8 cellular contexts compared by ENCODE assay signal in the genomic region with DNA sequence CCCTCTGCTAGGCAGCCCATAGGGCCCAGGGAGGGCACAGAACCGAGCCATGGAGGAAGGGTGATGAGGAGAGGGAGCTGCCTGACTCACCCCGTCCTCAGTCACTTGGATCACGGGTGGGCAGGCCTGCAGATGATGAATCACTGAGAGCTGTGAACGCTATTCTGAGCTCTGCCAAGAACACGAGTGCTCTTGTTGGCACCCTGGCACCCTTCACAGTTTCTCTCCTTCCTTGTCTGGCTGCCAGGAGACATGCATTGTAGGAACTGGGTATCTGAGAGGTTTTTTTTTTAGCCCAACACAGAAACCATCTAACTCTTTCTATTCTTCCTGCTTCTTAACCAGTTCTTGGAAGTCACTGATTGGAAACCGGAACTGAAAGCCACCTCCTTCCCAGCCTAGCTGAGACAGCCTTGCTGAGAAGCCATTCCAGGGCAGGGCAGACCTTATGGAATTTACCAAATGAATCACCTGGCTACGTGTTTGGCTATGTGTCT.
A peak's percentile ranks its signal among the peaks of the same experiment; 100 is the strongest.
DNase-seq lines count a peak whose midpoint lies in the region; ATAC-seq and TF ChIP-seq lines count a peak whose summit lies in the region.

No MANE protein-coding gene starts in this region.

- TF ChIP-seq CTCF in heart right ventricle (IDR thresholded peaks at IDR 0.05): no peak
- TF ChIP-seq CTCF in gastrocnemius medialis (IDR thresholded peaks at IDR 0.05 in 4 of 5, conservative IDR thresholded peaks at IDR 0.05 in 1 of 5): no peak

- H3K27ac ChIP-seq in heart right ventricle (peak overlapping the region in 5 of 10 donors; percentile 25 to 74 (median 36)), gastrocnemius medialis (peak overlapping the region in 3 of 4 donors; percentile 14 to 53 (median 37))

- peak overlapping the region; percentile 73 for H3K4me3 Mint-ChIP-seq in activated T-helper 17 cell treated with anti-CD3 and anti-CD28 coated beads, Interleukin-2, amount 50 U/mL, for 72 hours

- peaks cover 13% of the 10 kb centered on the region for H3K27me3 Mint-ChIP-seq in activated T-helper 17 cell treated with anti-CD3 and anti-CD28 coated beads, Interleukin-2, amount 50 U/mL, for 72 hours

- peak; percentile 91 for ATAC-seq in activated T-helper 17 cell treated with anti-CD3 and anti-CD28 coated beads, Interleukin-2, amount 50 U/mL, for 72 hours (replicated peaks)
- ATAC-seq in heart right ventricle (peak; percentile 79 to 99 (median 86)), gastrocnemius medialis (peak; percentile 88 to 98), HG02623 (IDR thresholded peaks at IDR 0.05; ENCODE audit: unreplicated experiment) (no peak), HG03565 (IDR thresholded peaks at IDR 0.05; ENCODE audit: unreplicated experiment) (no peak)

- H3K36me3 Mint-ChIP-seq in activated T-helper 17 cell treated with anti-CD3 and anti-CD28 coated beads, Interleukin-2, amount 50 U/mL, for 72 hours (ENCODE audit: low read depth): no peaks in the 10 kb centered on the region

- intact Hi-C loops in heart right ventricle (cut with DNase I): loop anchor here in 2 of 10 donors (5.0 to 10.0 kb wide), 2 partner anchors 131 to 139 kb away; a partner anchor contains a TSS
- intact Hi-C loops in gastrocnemius medialis (cut with DNase I; ENCODE audit: low total_unique reads): no loop called here

- in situ Hi-C loops in gastrocnemius medialis (cut with MboI; ENCODE audit: low sequenced_read_pairs in 4 of 4): no loop called here

- no peak for TF ChIP-seq POLR2A in gastrocnemius medialis (IDR thresholded peaks at IDR 0.05)

- WGBS in heart right ventricle, 2 donors: 28 to 34% methylated on average over 7 of the region's 7 CpGs

- H3K4me3 ChIP-seq in heart right ventricle (peak overlapping the region in 7 of 10 donors; percentile 19 to 34 (median 30)), gastrocnemius medialis (no peak overlapping the region)

- DNase-seq in stimulated activated CD4-positive, alpha-beta T cell treated with anti-CD3 and anti-CD28 coated beads, Interleukin-12 subunit alpha, Interleukin-12 subunit beta, amount 100 ng/mL, for 48 hours (ENCODE audit: low read depth in 2 of 3, low spot score in 1 of 3): peak in 2 of 3 donors; percentile 23 to 31
- no peak for DNase-seq in stimulated activated CD4-positive, alpha-beta T cell treated with anti-CD3 and anti-CD28 coated beads, Interleukin-4, amount 100 ng/mL, for 4 hours
- peak; percentile 40 to 53 for DNase-seq in heart right ventricle
- DNase-seq in gastrocnemius medialis: peak; percentile 71 to 78
- DNase-seq in NCI-H69 (lab: John Stamatoyannopoulos, UW): no peak

- peaks cover 9% of the 10 kb centered on the region for H3K9me3 Mint-ChIP-seq in activated T-helper 17 cell treated with anti-CD3 and anti-CD28 coated beads, Interleukin-2, amount 50 U/mL, for 72 hours

- peaks cover 0 to 63% (median 13%) of the 10 kb centered on the region in 9 donors for H3K4me1 ChIP-seq in heart right ventricle
- peaks cover 0 to 12% of the 10 kb centered on the region in 2 donors for H3K4me1 ChIP-seq in gastrocnemius medialis

- H3K27ac Mint-ChIP-seq in activated T-helper 17 cell treated with anti-CD3 and anti-CD28 coated beads, Interleukin-2, amount 50 U/mL, for 72 hours: peak overlapping the region; percentile 76

- H3K4me1 Mint-ChIP-seq in activated T-helper 17 cell treated with anti-CD3 and anti-CD28 coated beads, Interleukin-2, amount 50 U/mL, for 72 hours: peaks cover 14% of the 10 kb centered on the region

- H3K27me3 ChIP-seq in heart right ventricle (no peaks in the 10 kb centered on the region), gastrocnemius medialis (no peaks in the 10 kb centered on the region)

- H3K9me3 ChIP-seq in heart right ventricle: peaks cover 0 to 23% (median 8%) of the 10 kb centered on the region in 11 donors
- H3K9me3 ChIP-seq in gastrocnemius medialis: peaks cover 0 to 10% (median 0%) of the 10 kb centered on the region in 3 donors

- H3K36me3 ChIP-seq in heart right ventricle (no peaks in the 10 kb centered on the region), gastrocnemius medialis (no peaks in the 10 kb centered on the region)

Comparison
In these comparisons a context has a peak if more than half of its experiments do, and no peak if none do; other contexts are left out.
1. DNase-seq: peak in stimulated activated CD4-positive, alpha-beta T cell treated with anti-CD3 and anti-CD28 coated beads, Interleukin-12 subunit alpha, Interleukin-12 subunit beta, amount 100 ng/mL, for 48 hours (2 of 3), heart right ventricle (2 of 2) and gastrocnemius medialis (2 of 2); none in stimulated activated CD4-positive, alpha-beta T cell treated with anti-CD3 and anti-CD28 coated beads, Interleukin-4, amount 100 ng/mL, for 4 hours (0 of 2) and NCI-H69 (single experiment).
2. ATAC-seq: peak in activated T-helper 17 cell treated with anti-CD3 and anti-CD28 coated beads, Interleukin-2, amount 50 U/mL, for 72 hours (single experiment), heart right ventricle (8 of 8) and gastrocnemius medialis (2 of 2); none in HG02623 (single experiment) and HG03565 (single experiment).
3. H3K4me3 ChIP-seq: peak in heart right ventricle (7 of 10); none in gastrocnemius medialis (0 of 4).